1 cellular context compared by ENCODE assay signal in the genomic region with DNA sequence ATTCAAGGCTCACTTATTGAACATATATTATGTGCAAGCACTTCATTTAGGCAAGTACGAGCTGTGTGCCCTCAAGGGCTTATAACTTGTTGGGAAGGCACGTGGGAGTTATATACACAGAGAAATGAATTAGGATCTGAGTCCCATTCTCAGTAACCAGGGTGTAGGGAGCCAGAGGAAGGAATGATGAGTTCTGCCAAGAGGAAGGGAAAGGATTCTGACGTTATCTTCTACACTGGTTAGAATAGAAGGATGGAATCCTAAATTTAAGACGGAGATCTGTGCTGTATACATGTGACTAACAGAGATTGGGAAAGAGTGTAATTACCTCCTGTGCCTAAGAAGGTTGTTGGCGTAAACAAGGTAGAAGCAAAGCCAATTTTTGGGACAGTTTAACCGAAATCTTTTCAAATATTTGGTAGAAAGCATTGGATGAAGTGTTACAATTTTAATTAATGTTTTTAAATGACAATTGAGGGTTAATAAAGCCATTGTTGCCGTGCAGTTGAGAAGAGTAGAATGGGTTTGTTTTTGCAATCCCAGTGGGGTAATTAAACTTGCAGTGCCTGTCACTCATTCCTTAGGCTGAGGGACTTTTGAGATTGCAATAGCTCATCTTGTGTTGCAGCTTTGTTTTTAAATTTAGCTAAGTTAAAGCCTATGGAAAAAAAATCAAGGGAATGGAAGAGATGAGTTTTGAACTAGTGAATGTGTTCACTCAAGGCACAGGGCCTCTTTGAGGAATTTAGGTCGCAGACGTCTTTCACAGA.
TF ChIP-seq lines count a peak whose summit lies in the region.

No MANE protein-coding gene starts in this region.

TF ChIP-seq in H1, 55 proteins besides CTCF, POLR2A, EP300 and RAD21 (continued from another document):
- no peak for TF ChIP-seq BACH1 (IDR thresholded peaks at IDR 0.05; ENCODE audit: low read length)
